16 cellular contexts compared by ENCODE assay signal in the genomic region with DNA sequence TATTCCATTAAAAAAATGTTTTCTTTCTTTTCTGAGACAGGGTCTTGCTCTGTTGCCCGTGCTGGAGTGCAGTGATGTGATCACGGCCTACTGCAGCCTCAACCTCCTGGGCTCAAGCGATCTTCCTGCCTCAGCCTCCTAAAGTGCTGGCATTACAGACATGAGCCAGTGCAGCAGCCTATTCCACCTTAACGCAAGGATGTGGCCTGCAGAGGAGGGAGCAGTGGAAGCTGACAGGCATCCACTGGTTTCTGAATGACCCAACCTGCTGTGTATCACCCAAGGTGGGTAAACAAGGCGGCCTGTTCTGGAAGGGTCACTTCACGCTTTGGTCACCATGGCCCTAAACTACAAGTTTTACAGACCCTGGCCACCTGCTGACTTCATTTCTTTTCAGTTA.
"Had no signal": no experiment of that assay in that cellular context is flagged by ENCODE, and none has a peak within 500 bp of the region (broad histone marks: within the 10 kb centered on the region; RNA-seq: fewer than 3 reads in every experiment).

No MANE protein-coding gene starts in this region.

- H3K27ac Mint-ChIP-seq: dendritic cell treated with granulocyte-macrophage colony-stimulating factor and Interleukin-4, amounts not matched to agents 40 ng/mL and 50 ng/mL, for 4 days; naive B cell; stimulated activated memory B cell treated with anti-CD40 and anti-IgM and Interleukin-4, amounts not matched to agents 10 μg/mL and 1 μg/mL and 100 μg/mL, for 72 hours; stimulated activated naive CD8-positive, alpha-beta T cell treated with anti-CD3 and anti-CD28 coated beads, Interleukin-15, Interleukin-2, amounts not matched to agents 100 ng/mL and 50 ng/mL, for 24 hours had no signal

- H3K4me3 ChIP-seq: right lobe of liver, spleen, tibial artery, upper lobe of left lung, uterus had no signal

- H3K36me3 ChIP-seq: right lobe of liver, uterus had no signal

- H3K27me3 Mint-ChIP-seq: dendritic cell treated with granulocyte-macrophage colony-stimulating factor and Interleukin-4, amounts not matched to agents 40 ng/mL and 50 ng/mL, for 4 days; naive B cell; stimulated activated memory B cell treated with anti-CD40 and anti-IgM and Interleukin-4, amounts not matched to agents 10 μg/mL and 1 μg/mL and 100 μg/mL, for 72 hours; stimulated activated naive CD8-positive, alpha-beta T cell treated with anti-CD3 and anti-CD28 coated beads, Interleukin-15, Interleukin-2, amounts not matched to agents 100 ng/mL and 50 ng/mL, for 24 hours had no signal

- H3K27ac ChIP-seq: neutrophil, right lobe of liver, spleen, tibial artery, upper lobe of left lung, uterus had no signal

- H3K27me3 ChIP-seq: neutrophil, right lobe of liver, spleen, tibial artery, upper lobe of left lung, uterus had no signal

- DNase-seq: cerebellar nuclear complex; islet precursor cell; mesendoderm; naive B cell; right lobe of liver; spleen; stimulated activated CD4-positive, alpha-beta T cell treated with anti-CD3 and anti-CD28 coated beads, Interleukin-15, amount 100 ng/mL, for 24 hours; stimulated activated CD4-positive, alpha-beta T cell treated with anti-CD3 and anti-CD28 coated beads, Interleukin-1b, Interleukin-23, amount 100 ng/mL, for 48 hours; stimulated activated CD4-positive, alpha-beta T cell treated with anti-CD3 and anti-CD28 coated beads, Interleukin-4, amount 100 ng/mL, for 24 hours; tibial artery; upper lobe of left lung; uterus had no signal

- H3K4me1 Mint-ChIP-seq: naive B cell; stimulated activated memory B cell treated with anti-CD40 and anti-IgM and Interleukin-4, amounts not matched to agents 10 μg/mL and 1 μg/mL and 100 μg/mL, for 72 hours had no signal

- H3K9me3 Mint-ChIP-seq: dendritic cell treated with granulocyte-macrophage colony-stimulating factor and Interleukin-4, amounts not matched to agents 40 ng/mL and 50 ng/mL, for 4 days; naive B cell; stimulated activated memory B cell treated with anti-CD40 and anti-IgM and Interleukin-4, amounts not matched to agents 10 μg/mL and 1 μg/mL and 100 μg/mL, for 72 hours; stimulated activated naive CD8-positive, alpha-beta T cell treated with anti-CD3 and anti-CD28 coated beads, Interleukin-15, Interleukin-2, amounts not matched to agents 100 ng/mL and 50 ng/mL, for 24 hours had no signal

- H3K36me3 Mint-ChIP-seq: naive B cell had no signal

- ATAC-seq: right lobe of liver; stimulated activated memory B cell treated with anti-CD40 and anti-IgM and Interleukin-4, amounts not matched to agents 10 μg/mL and 1 μg/mL and 100 μg/mL, for 72 hours had no signal

- H3K4me3 Mint-ChIP-seq: dendritic cell treated with granulocyte-macrophage colony-stimulating factor and Interleukin-4, amounts not matched to agents 40 ng/mL and 50 ng/mL, for 4 days; naive B cell; stimulated activated memory B cell treated with anti-CD40 and anti-IgM and Interleukin-4, amounts not matched to agents 10 μg/mL and 1 μg/mL and 100 μg/mL, for 72 hours; stimulated activated naive CD8-positive, alpha-beta T cell treated with anti-CD3 and anti-CD28 coated beads, Interleukin-15, Interleukin-2, amounts not matched to agents 100 ng/mL and 50 ng/mL, for 24 hours had no signal
